ENCODE assay signal across 1 cellular context in the genomic region with DNA sequence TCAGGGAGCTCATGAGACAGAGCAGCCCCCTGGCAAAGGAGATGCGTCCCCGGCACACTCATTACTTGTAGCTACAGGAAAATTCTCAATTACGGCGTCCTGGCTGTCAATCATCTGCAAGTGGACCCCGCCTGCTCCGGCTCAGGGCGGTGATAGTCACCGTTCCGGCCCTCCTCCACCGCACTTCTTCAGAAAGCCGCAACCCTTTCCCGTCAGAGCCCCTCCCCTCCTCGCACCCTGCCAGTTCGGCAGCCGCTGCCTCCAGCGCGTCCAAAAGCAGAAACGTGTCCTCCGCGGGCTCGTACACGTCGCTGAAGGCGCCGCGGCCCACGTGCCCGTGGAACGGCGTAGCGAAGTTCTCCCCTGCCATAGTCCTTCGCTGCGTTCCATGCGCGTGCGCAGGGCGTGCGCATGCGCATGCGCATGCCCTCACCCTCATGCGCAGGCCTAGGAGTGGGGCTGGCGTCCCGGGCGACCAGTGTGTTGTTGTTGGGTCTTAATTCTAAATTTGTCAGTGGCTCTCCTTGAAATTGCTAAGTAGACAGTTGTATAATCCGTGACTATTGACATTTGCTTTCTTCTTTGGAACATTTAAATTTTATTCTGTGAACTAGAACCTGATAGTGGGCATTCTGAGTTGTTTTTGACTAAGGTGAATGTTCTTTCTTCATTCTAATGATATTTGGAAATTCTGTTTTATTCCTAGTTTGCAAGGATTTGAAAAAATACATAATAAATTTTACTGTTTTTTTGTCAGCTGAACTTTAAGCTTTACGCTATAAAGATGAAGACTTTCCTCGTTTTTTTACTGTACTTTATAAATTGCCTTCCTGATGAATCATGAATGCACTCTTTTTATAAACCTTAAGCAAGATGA.
TF ChIP-seq lines count a peak whose summit lies in the region.

No MANE protein-coding gene starts in this region.

TF ChIP-seq in K562, 482 proteins besides CTCF, POLR2A, EP300 and RAD21 (continued from another document and continues in another):
- TF ChIP-seq ZBTB40 (IDR thresholded peaks at IDR 0.05) (no peak), ZBTB40 (CRISPR knock-in tag; IDR thresholded peaks at IDR 0.05) (no peak), CEBPB (tag; IDR thresholded peaks at IDR 0.05) (no peak), GATA2 (CRISPR knock-in tag; IDR thresholded peaks at IDR 0.05) (no peak), U2AF1 (optimal IDR thresholded peaks at IDR 0.05; ENCODE audit: low read depth, low read length) (no peak), PHF20 (IDR thresholded peaks at IDR 0.05; ENCODE audit: partially characterized antibody) (peak; percentile 90), ZBTB9 (CRISPR knock-in tag; IDR thresholded peaks at IDR 0.05) (peak; percentile 96; the same call in 1 of the 2 replicates), BRD9 (IDR thresholded peaks at IDR 0.05; ENCODE audit: low read depth, partially characterized antibody) (no peak), CBFA2T2 (conservative IDR thresholded peaks at IDR 0.05) (no peak), CBFB (CRISPR knock-in tag; IDR thresholded peaks at IDR 0.05) (peak; percentile 92; the same call in 1 of the 2 replicates), ZNF77 (CRISPR knock-in tag; IDR thresholded peaks at IDR 0.05) (no peak), YBX1 (IDR thresholded peaks at IDR 0.05) (no peak), ZNF354B (CRISPR knock-in tag; IDR thresholded peaks at IDR 0.05) (no peak), NONO (IDR thresholded peaks at IDR 0.05; ENCODE audit: low read depth in 2 of 2, low read length in 1 of 2) (peak in 1 of 2 experiments; percentile 38; a peak in 1 of 4 replicates), PRPF4 (IDR thresholded peaks at IDR 0.05; ENCODE audit: insufficient read depth, low read depth, low read length, poor library complexity, severe bottlenecking) (no peak), LEF1 (IDR thresholded peaks at IDR 0.05) (peak; percentile 12; the same call in 1 of the 2 replicates), MYC (IDR thresholded peaks at IDR 0.05; ENCODE audit: low read depth, low read length) (peak; percentile 99), MYC (CRISPR knock-in tag; IDR thresholded peaks at IDR 0.05; ENCODE audit: borderline replicate concordance, low read depth) (peak; percentile 96; the same call in 1 of the 2 replicates), SRSF3 (IDR thresholded peaks at IDR 0.05; ENCODE audit: insufficient read depth, low read length) (no peak), ZNF239 (CRISPR knock-in tag; IDR thresholded peaks at IDR 0.05) (peak; percentile 77), ASH1L (IDR thresholded peaks at IDR 0.05; ENCODE audit: borderline replicate concordance, low read depth, partially characterized antibody) (peak; percentile 47), NFIX (CRISPR knock-in tag; IDR thresholded peaks at IDR 0.05; ENCODE audit: low read depth) (no peak), PRMT5 (CRISPR knock-in tag; IDR thresholded peaks at IDR 0.05) (0 out of 2 replicates have a peak, but pooled peaks have one; percentile 43), RBM17 (IDR thresholded peaks at IDR 0.05; ENCODE audit: borderline replicate concordance, low read depth, low read length) (no peak), ATF6 (CRISPR knock-in tag; IDR thresholded peaks at IDR 0.05) (peak; percentile 96), MCM5 (IDR thresholded peaks at IDR 0.05; ENCODE audit: low read depth) (no peak), ZNF778 (CRISPR knock-in tag; IDR thresholded peaks at IDR 0.05) (no peak), PTRF (tag; IDR thresholded peaks at IDR 0.05) (no peak), RBM34 (IDR thresholded peaks at IDR 0.05; ENCODE audit: borderline replicate concordance, insufficient read depth, low read length) (no peak)
- TF ChIP-seq, protein P1, sequence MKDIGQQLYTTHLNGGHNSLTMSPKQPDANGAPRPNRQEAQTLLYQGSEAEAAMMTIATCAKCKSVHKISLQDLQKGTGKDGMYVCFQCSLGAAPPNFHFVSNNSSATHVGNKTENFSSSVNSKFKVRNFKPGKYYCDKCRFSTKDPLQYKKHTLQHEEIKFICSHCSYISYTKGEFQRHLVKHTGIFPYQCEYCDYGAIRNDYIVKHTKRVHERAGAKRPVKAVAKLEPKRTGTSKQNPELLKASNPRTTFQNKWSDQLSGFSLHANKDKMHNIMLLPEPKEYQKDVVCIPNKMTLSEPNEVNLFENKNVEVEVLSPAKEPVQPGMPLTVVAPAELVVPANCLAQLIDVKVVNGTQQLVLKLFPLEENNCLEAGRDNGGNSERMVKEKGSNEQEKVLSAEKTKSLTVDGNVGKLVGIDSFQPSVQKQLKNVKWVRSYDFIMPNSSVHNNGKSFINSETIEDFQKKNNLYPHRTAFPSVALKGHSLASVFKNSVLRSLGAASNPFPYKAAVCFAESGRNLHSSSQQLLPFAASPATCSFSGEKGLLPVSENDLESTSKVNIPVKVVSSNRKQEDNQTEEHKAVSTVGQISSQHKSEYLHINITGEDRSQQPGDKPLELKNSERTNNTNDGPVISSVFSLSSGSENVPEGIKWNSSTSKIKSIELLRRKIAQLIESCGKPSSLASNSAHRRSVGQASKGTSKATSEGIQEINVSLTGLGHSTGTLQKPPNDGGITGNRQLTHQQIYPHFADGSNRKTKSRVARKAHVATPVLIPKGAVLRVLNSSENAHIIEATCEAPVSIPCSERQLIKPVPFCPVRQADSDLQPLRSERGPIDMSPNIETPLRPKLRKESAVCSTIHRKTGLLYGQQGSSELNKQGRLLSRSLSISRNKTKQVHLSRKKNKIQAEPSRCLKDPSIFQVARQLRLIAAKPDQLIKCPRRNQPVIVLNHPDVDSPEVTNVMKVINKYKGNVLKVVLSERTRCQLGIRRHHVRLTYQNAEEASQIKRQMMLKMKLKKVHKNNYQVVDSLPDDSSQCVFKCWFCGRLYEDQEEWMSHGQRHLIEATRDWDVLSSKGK (CRISPR knock-in tag; IDR thresholded peaks at IDR 0.05) = no peak
- TF ChIP-seq, protein P2, sequence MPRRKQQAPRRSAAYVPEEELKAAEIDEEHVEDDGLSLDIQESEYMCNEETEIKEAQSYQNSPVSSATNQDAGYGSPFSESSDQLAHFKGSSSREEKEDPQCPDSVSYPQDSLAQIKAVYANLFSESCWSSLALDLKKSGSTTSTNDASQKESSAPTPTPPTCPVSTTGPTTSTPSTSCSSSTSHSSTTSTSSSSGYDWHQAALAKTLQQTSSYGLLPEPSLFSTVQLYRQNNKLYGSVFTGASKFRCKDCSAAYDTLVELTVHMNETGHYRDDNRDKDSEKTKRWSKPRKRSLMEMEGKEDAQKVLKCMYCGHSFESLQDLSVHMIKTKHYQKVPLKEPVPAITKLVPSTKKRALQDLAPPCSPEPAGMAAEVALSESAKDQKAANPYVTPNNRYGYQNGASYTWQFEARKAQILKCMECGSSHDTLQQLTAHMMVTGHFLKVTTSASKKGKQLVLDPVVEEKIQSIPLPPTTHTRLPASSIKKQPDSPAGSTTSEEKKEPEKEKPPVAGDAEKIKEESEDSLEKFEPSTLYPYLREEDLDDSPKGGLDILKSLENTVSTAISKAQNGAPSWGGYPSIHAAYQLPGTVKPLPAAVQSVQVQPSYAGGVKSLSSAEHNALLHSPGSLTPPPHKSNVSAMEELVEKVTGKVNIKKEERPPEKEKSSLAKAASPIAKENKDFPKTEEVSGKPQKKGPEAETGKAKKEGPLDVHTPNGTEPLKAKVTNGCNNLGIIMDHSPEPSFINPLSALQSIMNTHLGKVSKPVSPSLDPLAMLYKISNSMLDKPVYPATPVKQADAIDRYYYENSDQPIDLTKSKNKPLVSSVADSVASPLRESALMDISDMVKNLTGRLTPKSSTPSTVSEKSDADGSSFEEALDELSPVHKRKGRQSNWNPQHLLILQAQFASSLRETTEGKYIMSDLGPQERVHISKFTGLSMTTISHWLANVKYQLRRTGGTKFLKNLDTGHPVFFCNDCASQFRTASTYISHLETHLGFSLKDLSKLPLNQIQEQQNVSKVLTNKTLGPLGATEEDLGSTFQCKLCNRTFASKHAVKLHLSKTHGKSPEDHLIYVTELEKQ (CRISPR knock-in tag; IDR thresholded peaks at IDR 0.05) = no peak
- TF ChIP-seq, protein P3, sequence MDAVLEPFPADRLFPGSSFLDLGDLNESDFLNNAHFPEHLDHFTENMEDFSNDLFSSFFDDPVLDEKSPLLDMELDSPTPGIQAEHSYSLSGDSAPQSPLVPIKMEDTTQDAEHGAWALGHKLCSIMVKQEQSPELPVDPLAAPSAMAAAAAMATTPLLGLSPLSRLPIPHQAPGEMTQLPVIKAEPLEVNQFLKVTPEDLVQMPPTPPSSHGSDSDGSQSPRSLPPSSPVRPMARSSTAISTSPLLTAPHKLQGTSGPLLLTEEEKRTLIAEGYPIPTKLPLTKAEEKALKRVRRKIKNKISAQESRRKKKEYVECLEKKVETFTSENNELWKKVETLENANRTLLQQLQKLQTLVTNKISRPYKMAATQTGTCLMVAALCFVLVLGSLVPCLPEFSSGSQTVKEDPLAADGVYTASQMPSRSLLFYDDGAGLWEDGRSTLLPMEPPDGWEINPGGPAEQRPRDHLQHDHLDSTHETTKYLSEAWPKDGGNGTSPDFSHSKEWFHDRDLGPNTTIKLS (IDR thresholded peaks at IDR 0.05; ENCODE audit: borderline replicate concordance, low read depth) = peak; percentile 96
